ENCODE assay signal across 9 cellular contexts in the genomic region with DNA sequence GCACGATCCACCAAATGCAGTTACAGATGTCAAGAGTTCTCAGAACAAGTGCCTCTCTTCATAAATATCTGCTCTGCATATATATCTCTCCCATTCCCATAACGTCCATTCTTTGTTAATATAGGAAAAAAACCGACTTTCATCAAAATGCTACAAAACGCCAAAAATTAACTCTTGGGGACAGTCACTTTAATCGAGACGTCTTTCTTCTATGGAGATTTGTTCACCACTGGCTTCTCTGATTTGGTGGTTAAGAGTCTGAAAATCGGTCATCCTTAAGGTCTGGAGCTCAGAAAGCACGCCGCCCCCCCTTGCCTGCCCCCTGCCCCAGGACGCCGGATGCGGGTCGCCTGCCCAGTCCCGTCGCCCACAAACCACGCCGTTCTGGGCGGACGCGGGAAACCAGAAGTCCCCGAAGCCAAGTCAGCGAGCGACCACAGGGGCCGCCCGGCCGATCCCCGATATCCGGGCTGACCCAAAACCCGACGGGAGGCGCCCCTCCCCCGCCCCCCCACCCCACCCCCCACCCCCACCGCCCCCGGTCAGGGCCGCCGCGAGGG.
DNase-seq lines count a peak whose midpoint lies in the region; ATAC-seq and TF ChIP-seq lines count a peak whose summit lies in the region.
"Had no signal": no experiment of that assay in that cellular context is flagged by ENCODE, and none has a peak within 500 bp of the region (broad histone marks: within the 10 kb centered on the region; RNA-seq: fewer than 3 reads in every experiment).

No MANE protein-coding gene starts in this region.

- H3K27ac Mint-ChIP-seq in activated B cell treated with CpG ODN at 0.5 μM for 24 hours: no peak overlapping the region

- no peaks in the 10 kb centered on the region for H3K36me3 ChIP-seq in smooth muscle cell (ENCODE audit: low read depth)

- H3K4me1 ChIP-seq in smooth muscle cell (ENCODE audit: low read depth): peaks cover 15% of the 10 kb centered on the region

- no peaks in the 10 kb centered on the region for H3F3A ChIP-seq in smooth muscle cell (ENCODE audit: low read depth)

- intact Hi-C loops in activated B cell treated with CpG ODN at 0.5 μM for 24 hours (cut with micrococcal nuclease): no loop called here

- peaks cover 4% of the 10 kb centered on the region for H3K9me3 Mint-ChIP-seq in activated B cell treated with CpG ODN at 0.5 μM for 24 hours

- peaks cover 11% of the 10 kb centered on the region for H3K4me1 Mint-ChIP-seq in activated B cell treated with CpG ODN at 0.5 μM for 24 hours

- POLR2A ChIA-PET in activated B cell treated with CpG ODN at 0.5 μM for 24 hours (lab: Charles Lee): no interaction called here

- H3K9me3 ChIP-seq in smooth muscle cell (replicated peaks; ENCODE audit: low read depth): no peaks in the 10 kb centered on the region

- ATAC-seq in activated B cell treated with CpG ODN at 0.5 μM for 24 hours (ENCODE audit: low read depth): no peak

- H3K4me2 ChIP-seq in smooth muscle cell: peak overlapping the region; percentile 96

- no peak overlapping the region for H2AFZ ChIP-seq in smooth muscle cell (ENCODE audit: low read depth)

- no peaks in the 10 kb centered on the region for H3K36me3 Mint-ChIP-seq in activated B cell treated with CpG ODN at 0.5 μM for 24 hours (ENCODE audit: low read depth)

- peak; percentile 5 for DNase-seq in NCI-H2227 (lab: John Stamatoyannopoulos, UW; ENCODE audit: unreplicated experiment)
- DNase-seq in NCI-H2227 treated with DMSO at 0.1 percent for 48 hours (lab: John Stamatoyannopoulos, UW): no peak
- DNase-seq in activated B cell treated with CpG ODN at 0.5 μM for 24 hours: no peak
- peak; percentile 42 for DNase-seq in iPS-NIHi11 (ENCODE audit: low spot score)
- no peak for DNase-seq in smooth muscle cell (lab: John Stamatoyannopoulos, UW; ENCODE audit: unreplicated experiment)
- no peak for DNase-seq in NCI-H774 (lab: John Stamatoyannopoulos, UW)
- DNase-seq in stimulated activated CD4-positive, alpha-beta T cell treated with anti-CD3 and anti-CD28 coated beads, Interleukin-1b, Interleukin-23, amount 100 ng/mL, for 48 hours: no peak
- DNase-seq in NCI-H2196 (lab: John Stamatoyannopoulos, UW; ENCODE audit: unreplicated experiment): no peak
- DNase-seq: stimulated activated CD4-positive, alpha-beta T cell treated with anti-CD3 and anti-CD28 coated beads, Interleukin-2, amount 100 ng/mL, for 24 hours had no signal

- no peaks in the 10 kb centered on the region for H3K79me2 ChIP-seq in smooth muscle cell (ENCODE audit: low read depth)

- peak overlapping the region; percentile 8 for H3K4me3 Mint-ChIP-seq in activated B cell treated with CpG ODN at 0.5 μM for 24 hours

- peaks cover 72% of the 10 kb centered on the region for H3K27me3 ChIP-seq in smooth muscle cell (ENCODE audit: low read depth)

- H4K20me1 ChIP-seq in smooth muscle cell (ENCODE audit: low read depth): no peaks in the 10 kb centered on the region

- CTCF ChIA-PET in activated B cell treated with CpG ODN at 0.5 μM for 24 hours (lab: Charles Lee): no interaction called here

- H3K9ac ChIP-seq in smooth muscle cell (ENCODE audit: low read depth): no peak overlapping the region

- H3K27ac ChIP-seq in smooth muscle cell (ENCODE audit: low read depth): no peak overlapping the region

- H3K4me3 ChIP-seq in smooth muscle cell: peak overlapping the region; percentile 74

- 9% methylated on average over 23 of the region's 37 CpGs for WGBS in smooth muscle cell (ENCODE audit: low lambda C conversion rate)

- TF ChIP-seq CTCF in activated B cell treated with CpG ODN at 0.5 μM for 24 hours (IDR thresholded peaks at IDR 0.05) (no peak), smooth muscle cell (IDR thresholded peaks at IDR 0.05; ENCODE audit: borderline replicate concordance, insufficient read depth, poor library complexity, severe bottlenecking) (no peak)

- peaks cover 52% of the 10 kb centered on the region for H3K27me3 Mint-ChIP-seq in activated B cell treated with CpG ODN at 0.5 μM for 24 hours

Comparison
In these comparisons a context has a peak if more than half of its experiments do, and no peak if none do; other contexts are left out.
1. DNase-seq: peak in NCI-H2227 (single experiment) and iPS-NIHi11 (single experiment); none in NCI-H2227 treated with DMSO at 0.1 percent for 48 hours (single experiment), activated B cell treated with CpG ODN at 0.5 μM for 24 hours (single experiment), smooth muscle cell (single experiment), NCI-H774 (single experiment), stimulated activated CD4-positive, alpha-beta T cell treated with anti-CD3 and anti-CD28 coated beads, Interleukin-1b, Interleukin-23, amount 100 ng/mL, for 48 hours (single experiment) and NCI-H2196 (single experiment).